Comparison of ENCODE assay signal across 15 cellular contexts in the genomic region with DNA sequence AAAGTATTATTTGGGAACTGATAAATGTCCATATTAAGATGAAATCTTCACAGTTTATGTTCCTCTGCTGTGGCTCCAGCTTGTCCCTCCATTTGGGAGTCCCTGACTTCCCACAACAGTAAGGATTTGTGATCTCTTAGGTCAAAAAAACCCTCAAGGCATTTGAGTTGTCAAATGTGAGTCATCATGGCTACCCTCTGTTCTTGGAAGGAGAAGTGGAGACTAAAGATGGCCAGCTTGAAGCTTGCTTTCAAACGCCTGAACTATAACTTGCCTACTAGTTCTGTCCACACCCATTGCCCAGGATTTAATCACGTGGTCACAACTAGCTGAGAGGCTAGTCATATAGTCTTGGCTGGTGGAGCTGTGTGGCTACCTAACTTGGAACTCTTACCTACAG.
A peak's percentile ranks its signal among the peaks of the same experiment; 100 is the strongest.
DNase-seq lines count a peak whose midpoint lies in the region.
"Had no signal": no experiment of that assay in that cellular context is flagged by ENCODE, and none has a peak within 500 bp of the region (broad histone marks: within the 10 kb centered on the region; RNA-seq: fewer than 3 reads in every experiment).

No MANE protein-coding gene starts in this region.

- in situ Hi-C loops in SK-MEL-5 (cut with HindIII; ENCODE audit: low pct_unique_long_range_greater_than_20kb, low sequenced_read_pairs) = no loop called here

- DNase-seq in EH (ENCODE audit: low read depth) (peak; percentile 15), HT1080 (ENCODE audit: low read depth) (peak; percentile 26), SK-MEL-5 (ENCODE audit: low read depth, low spot score) (peak; percentile 4), foreskin melanocyte (peak; percentile 53), cerebellar nuclear complex (lab: John Stamatoyannopoulos, UW) (no peak), NCI-H128 (lab: John Stamatoyannopoulos, UW; ENCODE audit: unreplicated experiment) (no peak), NCI-H2171 (lab: John Stamatoyannopoulos, UW) (no peak)
- DNase-seq: BE2C, DMS79, KBM-7, NCI-H1105, NCI-H2029 treated with DMSO at 0.1 percent for 48 hours, NCI-H345, NCI-H524 treated with DMSO at 0.1 percent for 48 hours, NCI-H82 had no signal

Comparison
In these comparisons a context has a peak if more than half of its experiments do, and no peak if none do; other contexts are left out.
1. DNase-seq: peak in EH (single experiment), HT1080 (single experiment), SK-MEL-5 (single experiment) and foreskin melanocyte (single experiment); none in cerebellar nuclear complex (0 of 2), NCI-H128 (single experiment) and NCI-H2171 (single experiment).